ENCODE assay signal across 1 cellular context in genomic region chr1:100279954-100280682, GRCh38.
TF ChIP-seq lines count a peak whose summit lies in the region.

No MANE protein-coding gene starts in this region.

TF ChIP-seq in K562, 482 proteins besides CTCF, POLR2A, EP300 and RAD21:
- TF ChIP-seq ZNF316 (IDR thresholded peaks at IDR 0.05) = peak; percentile 28; the same call in 1 of the 2 replicates
- TF ChIP-seq TSHZ1 (CRISPR knock-in tag; IDR thresholded peaks at IDR 0.05) = no peak
- no peak for TF ChIP-seq PPARD (CRISPR knock-in tag; IDR thresholded peaks at IDR 0.05)
- TF ChIP-seq ZBTB5 (IDR thresholded peaks at IDR 0.05) = no peak
- no peak for TF ChIP-seq DDX20 (tag; IDR thresholded peaks at IDR 0.05; ENCODE audit: low read depth)
- TF ChIP-seq ZNF639 (CRISPR knock-in tag; conservative IDR thresholded peaks at IDR 0.05 in 1 of 2, IDR thresholded peaks at IDR 0.05 in 1 of 2) = no peak
- TF ChIP-seq ZNF217 (CRISPR knock-in tag; IDR thresholded peaks at IDR 0.05) = no peak
- no peak for TF ChIP-seq LEF1 (IDR thresholded peaks at IDR 0.05)
